ENCODE assay signal across 26 cellular contexts in the genomic region with DNA sequence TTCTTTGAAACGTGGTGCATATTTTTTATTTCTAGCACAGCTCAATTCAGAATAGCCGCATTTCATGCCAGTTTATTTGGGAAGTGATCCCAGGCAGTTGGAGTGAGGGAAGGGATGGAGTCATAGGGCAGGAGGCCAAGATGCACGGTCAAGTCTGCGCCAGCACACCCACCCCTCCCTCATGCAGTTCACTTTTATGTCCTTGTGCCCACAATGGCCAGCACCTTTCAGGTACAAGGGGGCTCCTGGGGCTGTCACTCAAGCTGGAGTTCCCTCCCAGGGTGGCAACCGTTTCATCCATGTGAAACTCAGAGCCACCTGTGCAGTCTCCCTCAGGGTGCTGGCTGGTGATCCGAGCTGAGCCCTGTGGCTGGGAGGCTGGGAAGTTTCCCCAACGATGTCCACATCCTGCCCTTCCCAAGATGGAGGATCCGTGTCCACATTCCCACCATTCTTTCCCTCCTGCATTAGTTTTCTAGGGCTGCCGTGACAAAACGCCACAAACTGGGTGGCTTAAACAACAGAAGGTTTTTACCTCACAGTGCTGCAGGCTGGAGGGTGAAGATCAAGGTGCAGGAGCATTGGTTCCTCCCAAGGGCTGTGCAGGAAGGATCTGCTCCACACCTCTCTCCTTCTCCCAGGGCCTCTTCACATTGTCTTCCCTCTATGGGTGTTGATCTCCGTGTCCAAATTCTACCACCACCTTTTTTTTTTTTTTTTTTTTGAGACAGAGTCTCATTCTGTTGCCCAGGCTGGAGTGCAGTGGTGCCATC.
A peak's percentile ranks its signal among the peaks of the same experiment; 100 is the strongest.
DNase-seq lines count a peak whose midpoint lies in the region; ATAC-seq, FAIRE-seq and TF ChIP-seq lines count a peak whose summit lies in the region.
"Had no signal": no experiment of that assay in that cellular context is flagged by ENCODE, and none has a peak within 500 bp of the region (broad histone marks: within the 10 kb centered on the region; RNA-seq: fewer than 3 reads in every experiment).

No MANE protein-coding gene starts in this region.

- peaks cover 4% of the 10 kb centered on the region for H3K36me3 Mint-ChIP-seq in T-helper 17 cell (ENCODE audit: low read depth)
- H3K36me3 Mint-ChIP-seq: immature natural killer cell, type B pancreatic cell, WTC11 had no signal

- no peak overlapping the region for H4K8ac ChIP-seq in neuronal stem cell (ENCODE audit: low read depth, low read length)

- no CpG with 5 or more reads among the region's 11 CpGs for WGBS in neuronal stem cell (ENCODE audit: extremely low coverage in 2 of 2, insufficient read length in 2 of 2, insufficient replicate concordance in 1 of 2), 2 donors

- peaks cover 9% of the 10 kb centered on the region for H3K27me3 Mint-ChIP-seq in T-helper 17 cell
- H3K27me3 Mint-ChIP-seq: type B pancreatic cell had no signal

- no peak overlapping the region for H3K4me3 Mint-ChIP-seq in T-helper 17 cell
- H3K4me3 Mint-ChIP-seq: CD4-positive, alpha-beta T cell; dendritic cell treated with granulocyte-macrophage colony-stimulating factor and Interleukin-4, amounts not matched to agents 40 ng/mL and 50 ng/mL, for 4 days; immature natural killer cell; type B pancreatic cell; WTC11 had no signal

- H2BK15ac ChIP-seq in neuronal stem cell (ENCODE audit: low read length): no peak overlapping the region

- peak overlapping the region; percentile 52 for H3K23ac ChIP-seq in neuronal stem cell (ENCODE audit: low read depth, low read length, poor library complexity)

- ATAC-seq in T-helper 17 cell: no peak
- no peak for ATAC-seq in GM19455 (IDR thresholded peaks at IDR 0.05; ENCODE audit: unreplicated experiment)
- ATAC-seq: stimulated activated naive CD8-positive, alpha-beta T cell treated with anti-CD3 and anti-CD28 coated beads, Interleukin-15, Interleukin-2, amounts not matched to agents 100 U/mL and 50 U/mL, for 24 hours; WTC11 had no signal

- H4K91ac ChIP-seq in neuronal stem cell (ENCODE audit: low read depth, low read length, poor library complexity): no peak overlapping the region

- peaks cover 7% of the 10 kb centered on the region for H3K4me1 Mint-ChIP-seq in T-helper 17 cell
- H3K4me1 Mint-ChIP-seq: immature natural killer cell had no signal

- H2BK12ac ChIP-seq in neuronal stem cell (ENCODE audit: low read length): no peak overlapping the region

- no peak overlapping the region for H2BK5ac ChIP-seq in neuronal stem cell (ENCODE audit: low read length)

- H3K4me3 ChIP-seq in fibroblast of the aortic adventitia (ENCODE audit: low read depth, low read length): no peak overlapping the region
- H3K4me3 ChIP-seq in neuronal stem cell (ENCODE audit: low read length in 2 of 2): no peak overlapping the region
- H3K4me3 ChIP-seq: hepatocyte had no signal

- H3K79me1 ChIP-seq in neuronal stem cell (ENCODE audit: low read depth, low read length): no peaks in the 10 kb centered on the region

- H3K9me3 ChIP-seq in T-helper 17 cell (ENCODE audit: control insufficient read depth, low read length, poor library complexity, severe bottlenecking) (no peaks in the 10 kb centered on the region), neuronal stem cell (replicated peaks in 1 of 2; ENCODE audit: control insufficient read depth in 2 of 2, insufficient read depth in 1 of 2, low read depth in 1 of 2, low read length in 2 of 2) (peaks cover 0 to 2% of the 10 kb centered on the region in 2 donors)

- peak overlapping the region; percentile 32 for H3K27ac Mint-ChIP-seq in T-helper 17 cell
- H3K27ac Mint-ChIP-seq: activated T-helper 2 cell treated with anti-CD3 and anti-CD28 coated beads, Interferon-gamma antibody, Interleukin-2, Interleukin-4, amounts not matched to agents 10 μg/mL and 5 μg/mL and 100 μg/mL, durations not matched to agents 14 hours and 24 hours and 36 hours; CD4-positive, alpha-beta T cell; dendritic cell treated with granulocyte-macrophage colony-stimulating factor and Interleukin-4, amounts not matched to agents 40 ng/mL and 50 ng/mL, for 4 days; immature natural killer cell; type B pancreatic cell; WTC11 had no signal

- no peak overlapping the region for H3K9ac ChIP-seq in neuronal stem cell (ENCODE audit: low read depth, low read length, poor library complexity)

- DNase-seq in Ammon's horn (ENCODE audit: low spot score) (peak; percentile 39), T-helper 17 cell (no peak), fibroblast of the aortic adventitia (ENCODE audit: low read depth) (peak; percentile 83), neuronal stem cell (ENCODE audit: low spot score) (no peak), GF-D8 (lab: John Stamatoyannopoulos, UW) (no peak), SIG-M5 treated with dmso at 0.1 percent for 504 hours (lab: John Stamatoyannopoulos, UW; ENCODE audit: unreplicated experiment) (no peak), RCC 7860 (ENCODE audit: low spot score) (no peak)
- DNase-seq: CD4-positive, alpha-beta T cell; DMS153; foreskin fibroblast; GDM1; immature natural killer cell; KG1; NCI-H2171; NCI-H524; stimulated activated CD4-positive, alpha-beta T cell treated with anti-CD3 and anti-CD28 coated beads, Interleukin-4, amount 100 ng/mL, for 4 hours; stimulated activated naive CD8-positive, alpha-beta T cell treated with anti-CD3 and anti-CD28 coated beads, Interleukin-15, Interleukin-2, amounts not matched to agents 100 U/mL and 50 U/mL, for 24 hours; T-helper 9 cell had no signal

- no peak overlapping the region for H2AFZ ChIP-seq in neuronal stem cell (ENCODE audit: low read length)
- H2AFZ ChIP-seq: hepatocyte had no signal

- no peak overlapping the region for H3K27ac ChIP-seq in neuronal stem cell (replicated peaks; ENCODE audit: low read length)
- H3K27ac ChIP-seq: hepatocyte had no signal

- peak overlapping the region; percentile 23 for H3K18ac ChIP-seq in neuronal stem cell (ENCODE audit: low read length)

- H2BK120ac ChIP-seq in neuronal stem cell (ENCODE audit: low read depth, low read length): no peak overlapping the region

- no peak for TF ChIP-seq CTCF in fibroblast of the aortic adventitia (IDR thresholded peaks at IDR 0.05; ENCODE audit: insufficient read depth, low read length)

- no peaks in the 10 kb centered on the region for H3K36me3 ChIP-seq in neuronal stem cell (replicated peaks in 1 of 2; ENCODE audit: control insufficient read depth in 2 of 2, insufficient read depth in 2 of 2, low read length in 2 of 2)

- H3K4me1 ChIP-seq in neuronal stem cell (ENCODE audit: control insufficient read depth in 2 of 2, insufficient read depth in 1 of 2, low read depth in 1 of 2, low read length in 2 of 2): no peaks in the 10 kb centered on the region

- peaks cover 0 to 2% (median 0%) of the 10 kb centered on the region in 3 experiments for H3K27me3 ChIP-seq in neuronal stem cell (ENCODE audit: control insufficient read depth in 3 of 3, insufficient read depth in 3 of 3, low read depth in 1 of 3, low read length in 3 of 3)
- H3K27me3 ChIP-seq: hepatocyte had no signal

- H3K4ac ChIP-seq in neuronal stem cell (ENCODE audit: low read length): no peak overlapping the region

- no peak for FAIRE-seq in RCC 7860 (lab: Jason Lieb, UNC)
- FAIRE-seq: bronchial epithelial cell, endothelial cell of umbilical vein had no signal

- no peak overlapping the region for H3K4me2 ChIP-seq in neuronal stem cell (ENCODE audit: insufficient read depth, low read length, poor library complexity, severe bottlenecking)
- H3K4me2 ChIP-seq: hepatocyte had no signal

- H2AK5ac ChIP-seq in neuronal stem cell (ENCODE audit: low read depth, low read length): no peak overlapping the region

- H3K14ac ChIP-seq in neuronal stem cell (ENCODE audit: low read length): no peak overlapping the region

Comparison
In these comparisons a context has a peak if more than half of its experiments do, and no peak if none do; other contexts are left out.
1. DNase-seq: peak in Ammon's horn (single experiment) and fibroblast of the aortic adventitia (single experiment); none in T-helper 17 cell (0 of 3), neuronal stem cell (single experiment), GF-D8 (single experiment), SIG-M5 treated with dmso at 0.1 percent for 504 hours (single experiment) and RCC 7860 (single experiment).